Comparison of ENCODE assay signal across 8 cellular contexts in genomic region chr9:128420651-128421473, GRCh38. TPM values are rescaled to one million over a fixed set of nuclear protein-coding genes. Genes with fewer than 3 reads are reported as not detected.
DNase-seq lines count a peak whose midpoint lies in the region; ATAC-seq and TF ChIP-seq lines count a peak whose summit lies in the region.

TSS of gene CERCAM (plus strand) at chr9:128420857. CDS start at chr9:128420878, 21 bp downstream.

- H3K4me1 Mint-ChIP-seq in chondrocyte (ENCODE audit: low read depth), result peaks cover 27% of the 10 kb centered on the region

- H3K4me3 ChIP-seq in DND-41 (ENCODE audit: low read depth in 1 of 2, low read length in 2 of 2) (peak within 1 kb of the TSS; percentile 27 to 57; a peak in 3 of 4 replicates), HUES6 (ENCODE audit: low read depth, low read length) (peak within 1 kb of the TSS; percentile 91)

- H3K4me2 ChIP-seq in DND-41 (ENCODE audit: insufficient read depth, low read length), result peak within 1 kb of the TSS; percentile 85

- H3K4me3 Mint-ChIP-seq in chondrocyte (ENCODE audit: unreplicated experiment), result peak within 1 kb of the TSS; percentile 82

- TF ChIP-seq CTCF in DND-41 (IDR thresholded peaks at IDR 0.05; ENCODE audit: borderline replicate concordance, extremely low read depth, low read length, poor library complexity, severe bottlenecking), result no peak
- no peak for TF ChIP-seq CTCF in VCaP (conservative IDR thresholded peaks at IDR 0.05)
- TF ChIP-seq CTCF in chondrocyte (IDR thresholded peaks at IDR 0.05), result no peak

- H3K27me3 Mint-ChIP-seq in chondrocyte (ENCODE audit: low read depth), result peaks cover 9% of the 10 kb centered on the region

- H3K27ac ChIP-seq in DND-41 (ENCODE audit: low read length) (no peak within 1 kb of the TSS), HUES6 (ENCODE audit: low read depth, low read length) (no peak within 1 kb of the TSS; the same call in 1 of the 2 replicates), VCaP (peak within 1 kb of the TSS; percentile 88)

- H3K36me3 Mint-ChIP-seq in chondrocyte (ENCODE audit: low read depth), result peaks cover 3% of the 10 kb centered on the region

- peak within 1 kb of the TSS; percentile 52 for H3K9ac ChIP-seq in DND-41 (ENCODE audit: low read depth, low read length)
- H3K9ac ChIP-seq in HUES6 (ENCODE audit: low read length), result peak within 1 kb of the TSS; percentile 71

- H3K79me2 ChIP-seq in DND-41 (ENCODE audit: insufficient read depth, low read length), result no peaks in the 10 kb centered on the region

- peak within 1 kb of the TSS; percentile 62 for H2AFZ ChIP-seq in DND-41 (ENCODE audit: low read depth, low read length)

- ATAC-seq in DND-41 (ENCODE audit: insufficient read depth, low read depth) (peak; percentile 68), GM21390 (IDR thresholded peaks at IDR 0.05; ENCODE audit: unreplicated experiment) (peak; percentile 80)

- no peaks in the 10 kb centered on the region; the same call in 1 of the 2 replicates for H4K20me1 ChIP-seq in DND-41 (ENCODE audit: insufficient read depth, low read length)

- H3K4me1 ChIP-seq in DND-41 (ENCODE audit: insufficient read depth, low read length) (peaks cover 20% of the 10 kb centered on the region), HUES6 (ENCODE audit: control insufficient read depth, insufficient read depth, low read length) (peaks cover 23% of the 10 kb centered on the region)

- peak within 1 kb of the TSS; percentile 78 for H3K27ac Mint-ChIP-seq in chondrocyte (ENCODE audit: unreplicated experiment)

- peaks cover 39% of the 10 kb centered on the region for H3K27me3 ChIP-seq in DND-41 (ENCODE audit: insufficient read depth, low read length, poor library complexity)
- H3K27me3 ChIP-seq in HUES6 (ENCODE audit: control insufficient read depth, insufficient read depth, low read length), result peaks cover 60% of the 10 kb centered on the region

- H3K9me3 ChIP-seq in DND-41 (ENCODE audit: insufficient read depth, low read length, severe bottlenecking) (no peaks in the 10 kb centered on the region), HUES6 (ENCODE audit: control insufficient read depth, insufficient read depth, low read depth, low read length) (no peaks in the 10 kb centered on the region)

- H3K9me3 Mint-ChIP-seq in chondrocyte (ENCODE audit: low read depth), result no peaks in the 10 kb centered on the region

- DNase-seq in DND-41 (peak; percentile 32), chondrocyte (ENCODE audit: low spot score) (no peak), kidney glomerular epithelial cell (lab: John Stamatoyannopoulos, UW) (peak; percentile 28), NCI-H2029 treated with DMSO at 0.1 percent for 48 hours (lab: John Stamatoyannopoulos, UW) (no peak)
- DNase-seq in stimulated activated CD4-positive, alpha-beta T cell treated with anti-CD3 and anti-CD28 coated beads, Interleukin-1b, Interleukin-23, amount 100 ng/mL, for 48 hours, result peak; percentile 27

- H3K36me3 ChIP-seq in DND-41 (ENCODE audit: insufficient read depth, low read length) (no peaks in the 10 kb centered on the region), HUES6 (ENCODE audit: control insufficient read depth, insufficient read depth, low read length) (no peaks in the 10 kb centered on the region)

RNA-seq across cellular contexts. Expression of gene CERCAM, which starts in this region (rescaled TPM):
- 217 to 282 TPM (median 280 TPM) in 3 replicates for total RNA-seq in chondrocyte

Comparison
In these comparisons a context has a peak if more than half of its experiments do, and no peak if none do; other contexts are left out.
1. DNase-seq: peak in DND-41 (single experiment), kidney glomerular epithelial cell (single experiment) and stimulated activated CD4-positive, alpha-beta T cell treated with anti-CD3 and anti-CD28 coated beads, Interleukin-1b, Interleukin-23, amount 100 ng/mL, for 48 hours (single experiment); none in chondrocyte (single experiment) and NCI-H2029 treated with DMSO at 0.1 percent for 48 hours (single experiment).